In genomic region chr3:176799675-176800074, GRCh38 we compare ENCODE assay signal across 26 cellular contexts.
DNase-seq lines count a peak whose midpoint lies in the region; ATAC-seq and TF ChIP-seq lines count a peak whose summit lies in the region.
"Had no signal": no experiment of that assay in that cellular context is flagged by ENCODE, and none has a peak within 500 bp of the region (broad histone marks: within the 10 kb centered on the region; RNA-seq: fewer than 3 reads in every experiment).

No MANE protein-coding gene starts in this region.

- peak overlapping the region; percentile 53 for H2AFZ ChIP-seq in neural progenitor cell (replicated peaks)

- CTCF ChIA-PET in Calu3 (lab: Charles Lee), result interaction anchor here (0.9 kb wide), 1 partner anchor 17 kb away, joined by 3 read pairs; no protein-coding TSS in a partner anchor

- H3F3A ChIP-seq in neural progenitor cell (ENCODE audit: low read depth), result no peaks in the 10 kb centered on the region

- no peak overlapping the region for H3K4me3 ChIP-seq in HUES64 (ENCODE audit: low read length)
- H3K4me3 ChIP-seq in epithelial cell of esophagus (ENCODE audit: low read length), result no peak overlapping the region
- no peak overlapping the region for H3K4me3 ChIP-seq in neural progenitor cell
- H3K4me3 ChIP-seq: BLaER1, HAP-1, heart left ventricle, left ventricle myocardium inferior had no signal

- no peaks in the 10 kb centered on the region for H3K27me3 Mint-ChIP-seq in Calu3 (ENCODE audit: unreplicated experiment)
- H3K27me3 Mint-ChIP-seq in neural progenitor cell (ENCODE audit: insufficient read depth, low read depth), result no peaks in the 10 kb centered on the region
- peaks cover 7% of the 10 kb centered on the region for H3K27me3 Mint-ChIP-seq in activated T-cell treated with anti-CD3 and anti-CD28 coated beads, Interleukin-2, amount 50 U/mL, for 24 hours
- H3K27me3 Mint-ChIP-seq in stimulated activated naive B cell treated with anti-CD40 and anti-IgM and Interleukin-4, amounts not matched to agents 10 μg/mL and 1 μg/mL and 100 μg/mL, for 72 hours, result no peaks in the 10 kb centered on the region
- H3K27me3 Mint-ChIP-seq: activated naive CD8-positive, alpha-beta T cell treated with anti-CD3 and anti-CD28 coated beads, Interleukin-2, amount 50 U/mL, for 24 hours had no signal

- H3K27me3 ChIP-seq in HUES64 (ENCODE audit: insufficient read depth, low read length) (no peaks in the 10 kb centered on the region), neural progenitor cell (no peaks in the 10 kb centered on the region)
- H3K27me3 ChIP-seq: BLaER1, heart left ventricle had no signal

- no peak for ATAC-seq in stimulated activated naive B cell treated with anti-CD40 and anti-IgM and Interleukin-4, amounts not matched to agents 10 μg/mL and 1 μg/mL and 100 μg/mL, for 72 hours (replicated peaks)
- ATAC-seq: activated naive CD8-positive, alpha-beta T cell treated with anti-CD3 and anti-CD28 coated beads, Interleukin-2, amount 50 U/mL, for 24 hours had no signal

- H3K27ac ChIP-seq in HUES64 (ENCODE audit: low read depth, low read length) (0 out of 2 replicates have a peak overlapping the region, but pooled peaks have one; percentile 5), neural progenitor cell (no peak overlapping the region)
- H3K27ac ChIP-seq: BLaER1, left ventricle myocardium inferior had no signal

- BruUV-seq in Calu3 (replicated peaks; lab: Mats Ljungman, UMichigan), result no TSS peak

- H3K27ac Mint-ChIP-seq in Calu3 (ENCODE audit: unreplicated experiment), result peak overlapping the region; percentile 84
- H3K27ac Mint-ChIP-seq in neural progenitor cell, result no peak overlapping the region
- no peak overlapping the region for H3K27ac Mint-ChIP-seq in activated T-cell treated with anti-CD3 and anti-CD28 coated beads, Interleukin-2, amount 50 U/mL, for 24 hours
- H3K27ac Mint-ChIP-seq in stimulated activated naive B cell treated with anti-CD40 and anti-IgM and Interleukin-4, amounts not matched to agents 10 μg/mL and 1 μg/mL and 100 μg/mL, for 72 hours, result no peak overlapping the region
- H3K27ac Mint-ChIP-seq: activated CD4-positive, alpha-beta memory T cell treated with anti-CD3 and anti-CD28 coated beads for 36 hours; activated naive CD8-positive, alpha-beta T cell treated with anti-CD3 and anti-CD28 coated beads, Interleukin-2, amount 50 U/mL, for 24 hours; nephron had no signal

- H3K9ac ChIP-seq in HUES64 (ENCODE audit: low read depth, low read length), result no peak overlapping the region
- H3K9ac ChIP-seq in neural progenitor cell, result no peak overlapping the region
- H3K9ac ChIP-seq: BLaER1 had no signal

- no peaks in the 10 kb centered on the region for H3K79me2 ChIP-seq in neural progenitor cell (ENCODE audit: low read depth)

- H3K4me3 Mint-ChIP-seq in Calu3 (ENCODE audit: low read depth, unreplicated experiment) (peak overlapping the region; percentile 29), neural progenitor cell (no peak overlapping the region)
- no peak overlapping the region for H3K4me3 Mint-ChIP-seq in activated T-cell treated with anti-CD3 and anti-CD28 coated beads, Interleukin-2, amount 50 U/mL, for 24 hours
- H3K4me3 Mint-ChIP-seq in stimulated activated naive B cell treated with anti-CD40 and anti-IgM and Interleukin-4, amounts not matched to agents 10 μg/mL and 1 μg/mL and 100 μg/mL, for 72 hours, result no peak overlapping the region
- H3K4me3 Mint-ChIP-seq: activated CD4-positive, alpha-beta memory T cell treated with anti-CD3 and anti-CD28 coated beads for 36 hours; activated naive CD8-positive, alpha-beta T cell treated with anti-CD3 and anti-CD28 coated beads, Interleukin-2, amount 50 U/mL, for 24 hours; nephron had no signal

- H3K9me3 ChIP-seq in HUES64 (ENCODE audit: insufficient read depth, low read depth, low read length) (no peaks in the 10 kb centered on the region), neural progenitor cell (ENCODE audit: low read depth) (no peaks in the 10 kb centered on the region)
- H3K9me3 ChIP-seq: Caco-2, HAP-1 had no signal

- H3K4me1 ChIP-seq in HUES64 (ENCODE audit: insufficient read depth, low read length) (peaks cover 27% of the 10 kb centered on the region), neural progenitor cell (peaks cover 1% of the 10 kb centered on the region)
- H3K4me1 ChIP-seq: BLaER1, left ventricle myocardium inferior had no signal

- intact Hi-C loops in Calu3 (cut with micrococcal nuclease; ENCODE audit: unreplicated experiment), result loop anchor here (2.0 to 5.0 kb wide), 2 partner anchors 118 to 139 kb away; no protein-coding TSS in a partner anchor

- H3K36me3 Mint-ChIP-seq in Calu3 (ENCODE audit: insufficient read depth, unreplicated experiment), result no peaks in the 10 kb centered on the region
- H3K36me3 Mint-ChIP-seq in neural progenitor cell, result no peaks in the 10 kb centered on the region
- no peaks in the 10 kb centered on the region for H3K36me3 Mint-ChIP-seq in activated T-cell treated with anti-CD3 and anti-CD28 coated beads, Interleukin-2, amount 50 U/mL, for 24 hours (ENCODE audit: low read depth)
- no peaks in the 10 kb centered on the region for H3K36me3 Mint-ChIP-seq in stimulated activated naive B cell treated with anti-CD40 and anti-IgM and Interleukin-4, amounts not matched to agents 10 μg/mL and 1 μg/mL and 100 μg/mL, for 72 hours
- H3K36me3 Mint-ChIP-seq: activated CD4-positive, alpha-beta memory T cell treated with anti-CD3 and anti-CD28 coated beads for 36 hours had no signal

- H3K9me3 Mint-ChIP-seq in Calu3 (ENCODE audit: low read depth, unreplicated experiment) (peaks cover 2% of the 10 kb centered on the region), neural progenitor cell (no peaks in the 10 kb centered on the region)
- H3K9me3 Mint-ChIP-seq in activated T-cell treated with anti-CD3 and anti-CD28 coated beads, Interleukin-2, amount 50 U/mL, for 24 hours, result no peaks in the 10 kb centered on the region
- peaks cover 0 to 2% of the 10 kb centered on the region in 2 donors for H3K9me3 Mint-ChIP-seq in stimulated activated naive B cell treated with anti-CD40 and anti-IgM and Interleukin-4, amounts not matched to agents 10 μg/mL and 1 μg/mL and 100 μg/mL, for 72 hours
- H3K9me3 Mint-ChIP-seq: activated CD4-positive, alpha-beta memory T cell treated with anti-CD3 and anti-CD28 coated beads for 36 hours; activated naive CD8-positive, alpha-beta T cell treated with anti-CD3 and anti-CD28 coated beads, Interleukin-2, amount 50 U/mL, for 24 hours had no signal

- H3K4me2 ChIP-seq in neural progenitor cell, result no peak overlapping the region
- H3K4me2 ChIP-seq: BLaER1 had no signal

- H3K36me3 ChIP-seq in HUES64 (ENCODE audit: insufficient read depth, low read length) (no peaks in the 10 kb centered on the region), neural progenitor cell (no peaks in the 10 kb centered on the region)
- H3K36me3 ChIP-seq: BLaER1, HAP-1, heart left ventricle, left ventricle myocardium inferior had no signal

- TF ChIP-seq CTCF in Calu3 (IDR thresholded peaks at IDR 0.05; ENCODE audit: unreplicated experiment) (no peak), epithelial cell of esophagus (IDR thresholded peaks at IDR 0.05; ENCODE audit: insufficient read depth, low read depth, low read length, missing control alignments) (no peak), neural progenitor cell (IDR thresholded peaks at IDR 0.05) (no peak)

- H3K4me1 Mint-ChIP-seq in Calu3 (ENCODE audit: low read depth, unreplicated experiment) (peaks cover 28% of the 10 kb centered on the region), neural progenitor cell (peaks cover 2% of the 10 kb centered on the region)
- no peaks in the 10 kb centered on the region for H3K4me1 Mint-ChIP-seq in activated T-cell treated with anti-CD3 and anti-CD28 coated beads, Interleukin-2, amount 50 U/mL, for 24 hours (ENCODE audit: low read depth)
- H3K4me1 Mint-ChIP-seq in stimulated activated naive B cell treated with anti-CD40 and anti-IgM and Interleukin-4, amounts not matched to agents 10 μg/mL and 1 μg/mL and 100 μg/mL, for 72 hours, result no peaks in the 10 kb centered on the region
- H3K4me1 Mint-ChIP-seq: activated naive CD8-positive, alpha-beta T cell treated with anti-CD3 and anti-CD28 coated beads, Interleukin-2, amount 50 U/mL, for 24 hours; nephron had no signal

- 52% methylated on average over 2 of the region's 2 CpGs for WGBS in HUES64

- DNase-seq in Calu3 (peak; percentile 60), epithelial cell of esophagus (ENCODE audit: low read depth) (peak; percentile 68), neural progenitor cell (ENCODE audit: low spot score) (peak; percentile 6)
- no peak for DNase-seq in stimulated activated naive CD4-positive, alpha-beta T cell (lab: John Stamatoyannopoulos, UW)
- DNase-seq in activated T-cell treated with anti-CD3 and anti-CD28 coated beads, Interleukin-2, amount 50 U/mL, for 24 hours, result no peak
- DNase-seq in stimulated activated CD4-positive, alpha-beta T cell treated with anti-CD3 and anti-CD28 coated beads, Interleukin-4, amount 100 ng/mL, for 24 hours, result no peak
- no peak for DNase-seq in stimulated activated naive B cell treated with anti-CD40 and anti-IgM and Interleukin-4, amounts not matched to agents 10 μg/mL and 1 μg/mL and 100 μg/mL, for 72 hours
- DNase-seq: activated CD4-positive, alpha-beta memory T cell treated with anti-CD3 and anti-CD28 coated beads for 36 hours; activated effector memory CD4-positive, alpha-beta T cell treated with Interleukin-2 at 50 U/mL for 16 hours; activated naive CD8-positive, alpha-beta T cell treated with anti-CD3 and anti-CD28 coated beads, Interleukin-2, amount 50 U/mL, for 24 hours; Caco-2; heart left ventricle; left ventricle myocardium inferior; midbrain; NCI-H1105 treated with DMSO at 0.1 percent for 48 hours; NCI-H2081; OCI-M1; SHP77 treated with DMSO at 0.1 percent for 48 hours; stimulated activated CD4-positive, alpha-beta T cell treated with anti-CD3 and anti-CD28 coated beads, Interleukin-1b, Interleukin-23, amount 100 ng/mL, for 48 hours; substantia nigra; SW 1271; T1000 had no signal

- H4K20me1 ChIP-seq in neural progenitor cell (ENCODE audit: low read depth), result no peaks in the 10 kb centered on the region
- H4K20me1 ChIP-seq: BLaER1 had no signal

Comparison
In these comparisons a context has a peak if more than half of its experiments do, and no peak if none do; other contexts are left out.
1. DNase-seq: peak in Calu3 (single experiment), epithelial cell of esophagus (single experiment) and neural progenitor cell (single experiment); none in stimulated activated naive CD4-positive, alpha-beta T cell (0 of 6), activated T-cell treated with anti-CD3 and anti-CD28 coated beads, Interleukin-2, amount 50 U/mL, for 24 hours (single experiment), stimulated activated CD4-positive, alpha-beta T cell treated with anti-CD3 and anti-CD28 coated beads, Interleukin-4, amount 100 ng/mL, for 24 hours (single experiment) and stimulated activated naive B cell treated with anti-CD40 and anti-IgM and Interleukin-4, amounts not matched to agents 10 μg/mL and 1 μg/mL and 100 μg/mL, for 72 hours (single experiment).